ENCODE assay signal across 19 cellular contexts in the genomic region with DNA sequence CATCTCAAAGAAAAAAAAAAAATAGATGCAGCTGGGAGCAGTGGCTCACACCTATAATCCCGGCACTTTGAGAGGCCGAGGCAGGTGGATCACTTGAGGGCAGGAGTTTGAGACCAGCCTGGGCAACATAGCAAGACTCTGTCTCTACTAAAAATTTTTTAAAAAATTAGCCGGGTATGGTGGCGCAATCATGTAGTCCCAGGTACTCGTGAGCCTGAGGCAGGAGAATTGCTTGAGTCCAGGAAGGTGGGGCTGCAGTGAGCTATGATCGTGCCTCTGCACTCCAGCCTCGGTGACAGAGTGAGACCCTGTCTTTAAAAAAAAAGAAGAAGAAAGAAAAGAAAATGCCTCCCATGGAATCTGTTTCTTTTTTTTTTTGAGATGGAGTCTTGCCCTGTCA. TPM values are rescaled to one million over a fixed set of nuclear protein-coding genes. Genes with fewer than 3 reads are reported as not detected.
DNase-seq lines count a peak whose midpoint lies in the region; ATAC-seq and TF ChIP-seq lines count a peak whose summit lies in the region.
"Had no signal": no experiment of that assay in that cellular context is flagged by ENCODE, and none has a peak within 500 bp of the region (broad histone marks: within the 10 kb centered on the region; RNA-seq: fewer than 3 reads in every experiment).

No MANE protein-coding gene starts in this region.

- H3K27ac Mint-ChIP-seq in MCF 10A (ENCODE audit: low read depth, unreplicated experiment) (peak overlapping the region; percentile 75), brain (peak overlapping the region in 4 of 5 experiments; percentile 50 to 98 (median 84)), nephron (peak overlapping the region in 2 of 3 experiments; percentile 82 to 87)
- H3K27ac Mint-ChIP-seq: CD14-positive monocyte; CD4-positive, alpha-beta memory T cell had no signal

- H3K4me3 Mint-ChIP-seq in MCF 10A (ENCODE audit: unreplicated experiment): no peak overlapping the region
- H3K4me3 Mint-ChIP-seq in brain: no peak overlapping the region
- H3K4me3 Mint-ChIP-seq in nephron: no peak overlapping the region
- H3K4me3 Mint-ChIP-seq: CD14-positive monocyte; CD4-positive, alpha-beta memory T cell; H9 had no signal

- H3K4me3 ChIP-seq in mammary epithelial cell (replicated peaks in 1 of 3; ENCODE audit: insufficient read depth in 1 of 3, low read depth in 2 of 3, low read length in 3 of 3) (no peak overlapping the region), thyroid gland (replicated peaks in 1 of 3) (no peak overlapping the region)
- H3K4me3 ChIP-seq: A549, BLaER1 had no signal

- ATAC-seq in HG02642 (IDR thresholded peaks at IDR 0.05; ENCODE audit: poor library complexity, unreplicated experiment) (no peak), GM19351 (IDR thresholded peaks at IDR 0.05; ENCODE audit: unreplicated experiment) (no peak)
- ATAC-seq: A549 had no signal

- POLR2A ChIA-PET in MCF 10A (lab: Yijun Ruan, JAX): interaction anchor here (0.6 to 2.7 kb wide), 2 partner anchors 7 to 32 kb away, joined by 5 to 8 read pairs; partner anchors contain the start of gene GTF2IRD1
- POLR2A ChIA-PET in GM10248 (lab: Yijun Ruan, JAX): no interaction called here

- H2AFZ ChIP-seq in mammary epithelial cell (ENCODE audit: low read depth, low read length): no peak overlapping the region

- H3K36me3 Mint-ChIP-seq in MCF 10A (ENCODE audit: insufficient read depth, unreplicated experiment): peaks cover 6% of the 10 kb centered on the region
- H3K36me3 Mint-ChIP-seq in brain: peaks cover 24% of the 10 kb centered on the region
- H3K36me3 Mint-ChIP-seq in nephron (ENCODE audit: low read depth): peaks cover 2% of the 10 kb centered on the region
- H3K36me3 Mint-ChIP-seq: CD14-positive monocyte; CD4-positive, alpha-beta memory T cell had no signal

- CTCF ChIA-PET in MCF 10A (lab: Yijun Ruan, JAX): interaction anchor here (0.7 to 0.8 kb wide), 2 partner anchors 58 to 939 kb away, joined by 3 to 4 read pairs; no protein-coding TSS in a partner anchor
- CTCF ChIA-PET in mammary epithelial cell (lab: Charles Lee; ENCODE audit: low non-redundant PET): no interaction called here
- CTCF ChIA-PET in GM10248 (lab: Yijun Ruan, JAX): no interaction called here

- H3K4me1 ChIP-seq in mammary epithelial cell (ENCODE audit: insufficient read depth, low read length) (peaks cover 34% of the 10 kb centered on the region), thyroid gland (peaks cover 33 to 56% of the 10 kb centered on the region in 2 donors)

- H3K36me3 ChIP-seq in mammary epithelial cell (ENCODE audit: insufficient read depth, low read length): no peaks in the 10 kb centered on the region
- H3K36me3 ChIP-seq in thyroid gland: no peaks in the 10 kb centered on the region

- H4K20me1 ChIP-seq in mammary epithelial cell (ENCODE audit: insufficient read depth, low read length): no peaks in the 10 kb centered on the region

- H3K4me2 ChIP-seq in mammary epithelial cell (ENCODE audit: insufficient read depth, low read depth, low read length): no peak overlapping the region
- H3K4me2 ChIP-seq: A549, BLaER1 had no signal

- H3K27me3 ChIP-seq in mammary epithelial cell (ENCODE audit: insufficient read depth, low read length): no peaks in the 10 kb centered on the region
- H3K27me3 ChIP-seq in thyroid gland: no peaks in the 10 kb centered on the region
- H3K27me3 ChIP-seq: BLaER1 had no signal

- TF ChIP-seq POLR2A in thyroid gland (IDR thresholded peaks at IDR 0.05): no peak

- in situ Hi-C loops in mammary epithelial cell (cut with MboI; ENCODE audit: low sequenced_read_pairs in 2 of 2): no loop called here

- 71% methylated on average over 7 of the region's 7 CpGs for WGBS in mammary epithelial cell (ENCODE audit: low coverage, missing lambda C conversion rate)
- WGBS in thyroid gland, 2 donors: 92 to 97% methylated on average over 7 of the region's 7 CpGs

- H3K9ac ChIP-seq in mammary epithelial cell (ENCODE audit: insufficient read depth, low read length): no peak overlapping the region
- H3K9ac ChIP-seq: BLaER1 had no signal

- dilution Hi-C loops in mammary epithelial cell (cut with HindIII; ENCODE audit: low sequenced_read_pairs): loop anchor here (5.0 kb wide), 2 partner anchors 37 to 38 kb away; no protein-coding TSS in a partner anchor

- H3K27ac ChIP-seq in mammary epithelial cell (ENCODE audit: insufficient read depth, low read depth, low read length) (no peak overlapping the region), thyroid gland (peak overlapping the region; percentile 37 to 71 (median 64))
- H3K27ac ChIP-seq: 22Rv1, BLaER1, HL-60 had no signal

- H3K9me3 ChIP-seq in mammary epithelial cell (replicated peaks; ENCODE audit: insufficient read depth, low read length) (no peaks in the 10 kb centered on the region), thyroid gland (no peaks in the 10 kb centered on the region)
- H3K9me3 ChIP-seq: A549, BLaER1 had no signal

- H3K27me3 Mint-ChIP-seq in MCF 10A (ENCODE audit: insufficient read depth, unreplicated experiment) (no peaks in the 10 kb centered on the region), brain (no peaks in the 10 kb centered on the region), nephron (ENCODE audit: low read depth) (no peaks in the 10 kb centered on the region)
- H3K27me3 Mint-ChIP-seq: CD4-positive, alpha-beta memory T cell had no signal

- TF ChIP-seq CTCF in MCF 10A (IDR thresholded peaks at IDR 0.05; ENCODE audit: unreplicated experiment) (no peak), mammary epithelial cell (conservative IDR thresholded peaks at IDR 0.05 in 1 of 2, IDR thresholded peaks at IDR 0.05 in 1 of 2; ENCODE audit: extremely low read depth in 1 of 2, insufficient read depth in 1 of 2, low read depth in 1 of 2, low read length in 2 of 2) (no peak), brain (conservative IDR thresholded peaks at IDR 0.05) (no peak), nephron (IDR thresholded peaks at IDR 0.05; ENCODE audit: unreplicated experiment in 3 of 3) (no peak), thyroid gland (IDR thresholded peaks at IDR 0.05) (no peak), GM10248 (IDR thresholded peaks at IDR 0.05; ENCODE audit: control extremely low read depth, extremely low read depth, low read depth, missing control alignments) (no peak)

- H3K9me3 Mint-ChIP-seq in MCF 10A (ENCODE audit: unreplicated experiment) (no peaks in the 10 kb centered on the region), brain (peaks cover 0 to 4% (median 0%) of the 10 kb centered on the region in 5 experiments), nephron (no peaks in the 10 kb centered on the region)
- H3K9me3 Mint-ChIP-seq: CD4-positive, alpha-beta memory T cell; H9 had no signal

- DNase-seq in MCF 10A (ENCODE audit: unreplicated experiment) (peak; percentile 22), mammary epithelial cell (no peak), thyroid gland (no peak), GM10248 (ENCODE audit: extremely low spot score) (no peak)
- DNase-seq: CD4-positive, alpha-beta memory T cell; DMS153; DMS79; GDM1; GOT3; H9 had no signal

- H3K4me1 Mint-ChIP-seq in MCF 10A (ENCODE audit: insufficient read depth, unreplicated experiment) (peaks cover 14% of the 10 kb centered on the region), brain (peaks cover 69% of the 10 kb centered on the region), nephron (peaks cover 52% of the 10 kb centered on the region)
- H3K4me1 Mint-ChIP-seq: CD4-positive, alpha-beta memory T cell had no signal

- peaks cover 23% of the 10 kb centered on the region for H3K79me2 ChIP-seq in mammary epithelial cell (ENCODE audit: insufficient read depth, low read length)

- intact Hi-C loops in MCF 10A (cut with micrococcal nuclease) (no loop called here), mammary epithelial cell (cut with micrococcal nuclease) (no loop called here), thyroid gland (cut with DNase I) (no loop called here)

- BruUV-seq in MCF 10A (replicated peaks; lab: Mats Ljungman, UMichigan): no TSS peak
- BruUV-seq in mammary epithelial cell (replicated peaks; lab: Mats Ljungman, UMichigan): no TSS peak

RNA-seq across cellular contexts. Expression of gene GTF2IRD1, which starts 31.9 kb away (rescaled TPM):
- 77.6 and 83.1 TPM in 2 replicates for total RNA-seq in MCF 10A (2022)
- total RNA-seq in mammary epithelial cell: 10 to 100 TPM; 21.0 to 35.1 TPM
- polyA plus RNA-seq in mammary epithelial cell: 10.4 TPM
- 23.3 TPM for polyA minus RNA-seq in mammary epithelial cell
- polyA plus RNA-seq in brain (ENCODE audit: insufficient read depth, low read depth, low replicate concordance): 33.6 TPM
- total RNA-seq in thyroid gland: 10 to 100 TPM; 28.1 to 41.1 (median 31.0) TPM
- polyA plus RNA-seq: CD14-positive monocyte had no signal
